Comparison of ENCODE assay signal across 1 cellular context in genomic region chr11:60913793-60914619, GRCh38.
TF ChIP-seq lines count a peak whose summit lies in the region.

Gene TMEM109, plus strand, starts transcription at chr11:60914158. Its CDS starts 5,536 bp downstream, at chr11:60919694.

TF ChIP-seq in HepG2, 621 proteins besides CTCF, POLR2A, EP300 and RAD21 (continued from another document and continues in another):
- TF ChIP-seq ZBTB26 (CRISPR knock-in tag; IDR thresholded peaks at IDR 0.05; ENCODE audit: borderline replicate concordance) (no peak), FOXA1 (IDR thresholded peaks at IDR 0.05) (no peak), FOXA1 (CRISPR knock-in tag; IDR thresholded peaks at IDR 0.05) (no peak), ZNF124 (CRISPR knock-in tag; IDR thresholded peaks at IDR 0.05) (no peak), RBM22 (optimal IDR thresholded peaks at IDR 0.05; ENCODE audit: low read length) (no peak), ZHX2 (IDR thresholded peaks at IDR 0.05; ENCODE audit: low read depth) (no peak), ZHX2 (CRISPR knock-in tag; IDR thresholded peaks at IDR 0.05; ENCODE audit: borderline replicate concordance) (0 out of 2 replicates have a peak, but pooled peaks have one; percentile 65), ZBTB33 (CRISPR knock-in tag; IDR thresholded peaks at IDR 0.05) (peak; percentile 76), RCOR2 (CRISPR knock-in tag; IDR thresholded peaks at IDR 0.05) (no peak), REST (IDR thresholded peaks at IDR 0.05; ENCODE audit: borderline replicate concordance in 1 of 2, low read depth in 1 of 2, low read length in 2 of 2) (no peak), HMGXB4 (CRISPR knock-in tag; IDR thresholded peaks at IDR 0.05; ENCODE audit: borderline replicate concordance in 1 of 2, low read depth in 1 of 2) (no peak), ZNF136 (CRISPR knock-in tag; IDR thresholded peaks at IDR 0.05; ENCODE audit: low read depth) (peak; percentile 79; the same call in 1 of the 2 replicates), ASH2L (IDR thresholded peaks at IDR 0.05; ENCODE audit: insufficient read length, low read depth, low read length) (peak; percentile 52), ZNF747 (CRISPR knock-in tag; IDR thresholded peaks at IDR 0.05; ENCODE audit: borderline replicate concordance) (0 out of 2 replicates have a peak, but pooled peaks have one; percentile 36), SIN3B (IDR thresholded peaks at IDR 0.05; ENCODE audit: low read length) (no peak), ZNF446 (CRISPR knock-in tag; IDR thresholded peaks at IDR 0.05) (0 out of 2 replicates have a peak, but pooled peaks have one; percentile 35), ZNF552 (CRISPR knock-in tag; IDR thresholded peaks at IDR 0.05; ENCODE audit: borderline replicate concordance) (peak; percentile 26; the same call in 1 of the 2 replicates), PITX1 (CRISPR knock-in tag; IDR thresholded peaks at IDR 0.05) (peak; percentile 24; the same call in 1 of the 2 replicates), YEATS4 (CRISPR knock-in tag; IDR thresholded peaks at IDR 0.05; ENCODE audit: borderline replicate concordance) (peak; percentile 40; the same call in 1 of the 2 replicates), ZNF138 (CRISPR knock-in tag; IDR thresholded peaks at IDR 0.05; ENCODE audit: low read depth) (0 out of 2 replicates have a peak, but pooled peaks have one; percentile 77), ZNF776 (CRISPR knock-in tag; IDR thresholded peaks at IDR 0.05) (peak; percentile 58; the same call in 1 of the 2 replicates), CBX2 (IDR thresholded peaks at IDR 0.05; ENCODE audit: low read depth, low read length) (no peak), CBX2 (CRISPR knock-in tag; IDR thresholded peaks at IDR 0.05; ENCODE audit: low read depth) (no peak), ZKSCAN8 (CRISPR knock-in tag; IDR thresholded peaks at IDR 0.05; ENCODE audit: borderline replicate concordance) (no peak), ZNF547 (CRISPR knock-in tag; IDR thresholded peaks at IDR 0.05) (peak; percentile 77), ZNF784 (CRISPR knock-in tag; IDR thresholded peaks at IDR 0.05; ENCODE audit: borderline replicate concordance) (0 out of 2 replicates have a peak, but pooled peaks have one; percentile 58), NFAT5 (CRISPR knock-in tag; IDR thresholded peaks at IDR 0.05) (peak; percentile 54; the same call in 1 of the 2 replicates), ZNF781 (CRISPR knock-in tag; IDR thresholded peaks at IDR 0.05; ENCODE audit: borderline replicate concordance, not compliant biosample characterization) (peak; percentile 72), IRF2 (CRISPR knock-in tag; IDR thresholded peaks at IDR 0.05) (peak; percentile 55; the same call in 1 of the 2 replicates), GZF1 (CRISPR knock-in tag; IDR thresholded peaks at IDR 0.05) (0 out of 2 replicates have a peak, but pooled peaks have one; percentile 37), ZNF615 (CRISPR knock-in tag; IDR thresholded peaks at IDR 0.05; ENCODE audit: borderline replicate concordance) (no peak), STAG1 (CRISPR knock-in tag; IDR thresholded peaks at IDR 0.05) (no peak), HOXA5 (CRISPR knock-in tag; IDR thresholded peaks at IDR 0.05) (no peak), ZNF274 (CRISPR knock-in tag; IDR thresholded peaks at IDR 0.05) (peak; percentile 90), SALL1 (CRISPR knock-in tag; IDR thresholded peaks at IDR 0.05) (peak; percentile 73), ZNF580 (CRISPR knock-in tag; IDR thresholded peaks at IDR 0.05; ENCODE audit: borderline replicate concordance, low read depth) (no peak; the same call in 1 of the 2 replicates), SAP130 (CRISPR knock-in tag; IDR thresholded peaks at IDR 0.05; ENCODE audit: low read depth) (0 out of 2 replicates have a peak, but pooled peaks have one; percentile 18)
